In genomic region chr9:70258692-70259511, GRCh38 we compare ENCODE assay signal across 1 cellular context.
TF ChIP-seq lines count a peak whose summit lies in the region.

SMC5 (plus strand) TSS chr9:70258978; CDS start chr9:70259079, 101 bp downstream.

TF ChIP-seq in HepG2, 621 proteins besides CTCF, POLR2A, EP300 and RAD21 (continued from another document and continues in another):
- TF ChIP-seq TFDP2 (CRISPR knock-in tag; IDR thresholded peaks at IDR 0.05): peak; percentile 94
- peak; percentile 69; the same call in 1 of the 2 replicates for TF ChIP-seq ZNF234 (CRISPR knock-in tag; conservative IDR thresholded peaks at IDR 0.05)
- peak; percentile 94 for TF ChIP-seq CHD2 (IDR thresholded peaks at IDR 0.05; ENCODE audit: low read depth, low read length)
- peak; percentile 49; the same call in 1 of the 2 replicates for TF ChIP-seq MAZ (IDR thresholded peaks at IDR 0.05; ENCODE audit: borderline replicate concordance, low read depth, low read length)
- TF ChIP-seq MAZ (CRISPR knock-in tag; IDR thresholded peaks at IDR 0.05; ENCODE audit: low read depth): peak; percentile 77
- no peak for TF ChIP-seq SNAI1 (CRISPR knock-in tag; IDR thresholded peaks at IDR 0.05; ENCODE audit: borderline replicate concordance)
- TF ChIP-seq ZNF326 (CRISPR knock-in tag; IDR thresholded peaks at IDR 0.05; ENCODE audit: borderline replicate concordance): no peak
- TF ChIP-seq TCF7 (IDR thresholded peaks at IDR 0.05; ENCODE audit: low read depth): no peak
- no peak for TF ChIP-seq ZNF367 (CRISPR knock-in tag; IDR thresholded peaks at IDR 0.05; ENCODE audit: borderline replicate concordance)
- peak; percentile 27 for TF ChIP-seq ZNF552 (CRISPR knock-in tag; IDR thresholded peaks at IDR 0.05; ENCODE audit: borderline replicate concordance)
- TF ChIP-seq PATZ1 (CRISPR knock-in tag; IDR thresholded peaks at IDR 0.05): peak; percentile 60; the same call in 1 of the 2 replicates
- no peak for TF ChIP-seq FUBP1 (CRISPR knock-in tag; IDR thresholded peaks at IDR 0.05; ENCODE audit: borderline replicate concordance)
- no peak for TF ChIP-seq ZNF382 (CRISPR knock-in tag; IDR thresholded peaks at IDR 0.05; ENCODE audit: borderline replicate concordance)
- no peak; the same call in 1 of the 2 replicates for TF ChIP-seq ZNF446 (CRISPR knock-in tag; IDR thresholded peaks at IDR 0.05)
- TF ChIP-seq ZKSCAN1 (IDR thresholded peaks at IDR 0.05; ENCODE audit: low read length): no peak
- TF ChIP-seq ZNF790 (CRISPR knock-in tag; IDR thresholded peaks at IDR 0.05; ENCODE audit: borderline replicate concordance): peak; percentile 70; the same call in 1 of the 2 replicates
- TF ChIP-seq PLSCR1 (CRISPR knock-in tag; IDR thresholded peaks at IDR 0.05; ENCODE audit: borderline replicate concordance): 0 out of 2 replicates have a peak, but pooled peaks have one; percentile 69
- TF ChIP-seq AHR (CRISPR knock-in tag; IDR thresholded peaks at IDR 0.05): peak; percentile 47
- TF ChIP-seq SP2 (CRISPR knock-in tag; IDR thresholded peaks at IDR 0.05): 0 out of 2 replicates have a peak, but pooled peaks have one; percentile 41
- no peak for TF ChIP-seq FOXP1 (IDR thresholded peaks at IDR 0.05)
- TF ChIP-seq FOXP1 (CRISPR knock-in tag; IDR thresholded peaks at IDR 0.05): no peak
- TF ChIP-seq ZBTB46 (CRISPR knock-in tag; IDR thresholded peaks at IDR 0.05; ENCODE audit: borderline replicate concordance): no peak
- TF ChIP-seq XBP1 (CRISPR knock-in tag; IDR thresholded peaks at IDR 0.05): no peak
- no peak for TF ChIP-seq HBP1 (CRISPR knock-in tag; IDR thresholded peaks at IDR 0.05; ENCODE audit: low read depth)
- TF ChIP-seq CCAR2 (optimal IDR thresholded peaks at IDR 0.05; ENCODE audit: low read depth, low read length): no peak
- no peak; the same call in 1 of the 2 replicates for TF ChIP-seq ZNF432 (CRISPR knock-in tag; IDR thresholded peaks at IDR 0.05; ENCODE audit: borderline replicate concordance)
- TF ChIP-seq ZNF672 (CRISPR knock-in tag; IDR thresholded peaks at IDR 0.05): no peak
- peak; percentile 76 for TF ChIP-seq MED1 (CRISPR knock-in tag; IDR thresholded peaks at IDR 0.05)
- TF ChIP-seq ZNF232 (CRISPR knock-in tag; IDR thresholded peaks at IDR 0.05; ENCODE audit: borderline replicate concordance): no peak; the same call in 1 of the 2 replicates
- peak; percentile 49; the same call in 1 of the 2 replicates for TF ChIP-seq DR1 (CRISPR knock-in tag; IDR thresholded peaks at IDR 0.05)
- TF ChIP-seq EEA1 (CRISPR knock-in tag; IDR thresholded peaks at IDR 0.05; ENCODE audit: borderline replicate concordance): peak; percentile 94
- 0 out of 2 replicates have a peak, but pooled peaks have one; percentile 11 for TF ChIP-seq ZNF329 (CRISPR knock-in tag; IDR thresholded peaks at IDR 0.05; ENCODE audit: low read depth)
- no peak for TF ChIP-seq KDM4B (CRISPR knock-in tag; IDR thresholded peaks at IDR 0.05)
- TF ChIP-seq HNRNPH1 (optimal IDR thresholded peaks at IDR 0.05; ENCODE audit: low read depth, low read length): no peak
- TF ChIP-seq MYPOP (CRISPR knock-in tag; IDR thresholded peaks at IDR 0.05): peak; percentile 80
- 0 out of 2 replicates have a peak, but pooled peaks have one; percentile 36 for TF ChIP-seq ZSCAN20 (CRISPR knock-in tag; IDR thresholded peaks at IDR 0.05; ENCODE audit: borderline replicate concordance)
- peak; percentile 72; the same call in 1 of the 2 replicates for TF ChIP-seq NAIF1 (CRISPR knock-in tag; IDR thresholded peaks at IDR 0.05; ENCODE audit: borderline replicate concordance)
- 0 out of 2 replicates have a peak, but pooled peaks have one; percentile 7 for TF ChIP-seq NRL (CRISPR knock-in tag; IDR thresholded peaks at IDR 0.05; ENCODE audit: borderline replicate concordance)
- peak; percentile 49 for TF ChIP-seq ZMAT3 (CRISPR knock-in tag; conservative IDR thresholded peaks at IDR 0.05)
- no peak for TF ChIP-seq ELK4 (CRISPR knock-in tag; IDR thresholded peaks at IDR 0.05; ENCODE audit: borderline replicate concordance)
- peak; percentile 56; the same call in 1 of the 2 replicates for TF ChIP-seq ZNF362 (CRISPR knock-in tag; IDR thresholded peaks at IDR 0.05; ENCODE audit: borderline replicate concordance)
- peak; percentile 73 for TF ChIP-seq AGO2 (optimal IDR thresholded peaks at IDR 0.05; ENCODE audit: low read depth, low read length)
- TF ChIP-seq REXO4 (CRISPR knock-in tag; IDR thresholded peaks at IDR 0.05; ENCODE audit: borderline replicate concordance): no peak; the same call in 1 of the 2 replicates
- no peak for TF ChIP-seq ZNF740 (CRISPR knock-in tag; IDR thresholded peaks at IDR 0.05)
- TF ChIP-seq ZNF607 (CRISPR knock-in tag; IDR thresholded peaks at IDR 0.05; ENCODE audit: borderline replicate concordance): peak; percentile 89
- no peak for TF ChIP-seq SCMH1 (CRISPR knock-in tag; IDR thresholded peaks at IDR 0.05; ENCODE audit: borderline replicate concordance)
- peak; percentile 71 for TF ChIP-seq MXD4 (CRISPR knock-in tag; IDR thresholded peaks at IDR 0.05)
- no peak for TF ChIP-seq PHB2 (IDR thresholded peaks at IDR 0.05; ENCODE audit: partially characterized antibody)
- peak; percentile 52; the same call in 1 of the 2 replicates for TF ChIP-seq THAP8 (CRISPR knock-in tag; IDR thresholded peaks at IDR 0.05; ENCODE audit: borderline replicate concordance)
- TF ChIP-seq GABPB1 (CRISPR knock-in tag; IDR thresholded peaks at IDR 0.05): peak; percentile 88
- TF ChIP-seq PHF21A (CRISPR knock-in tag; IDR thresholded peaks at IDR 0.05): peak; percentile 49; the same call in 1 of the 2 replicates
- peak; percentile 14; the same call in 1 of the 2 replicates for TF ChIP-seq ZNF564 (CRISPR knock-in tag; IDR thresholded peaks at IDR 0.05)
- TF ChIP-seq RAD51 (IDR thresholded peaks at IDR 0.05; ENCODE audit: borderline replicate concordance): no peak
- TF ChIP-seq ATF2 (CRISPR knock-in tag; IDR thresholded peaks at IDR 0.05): no peak
